In the genomic region with DNA sequence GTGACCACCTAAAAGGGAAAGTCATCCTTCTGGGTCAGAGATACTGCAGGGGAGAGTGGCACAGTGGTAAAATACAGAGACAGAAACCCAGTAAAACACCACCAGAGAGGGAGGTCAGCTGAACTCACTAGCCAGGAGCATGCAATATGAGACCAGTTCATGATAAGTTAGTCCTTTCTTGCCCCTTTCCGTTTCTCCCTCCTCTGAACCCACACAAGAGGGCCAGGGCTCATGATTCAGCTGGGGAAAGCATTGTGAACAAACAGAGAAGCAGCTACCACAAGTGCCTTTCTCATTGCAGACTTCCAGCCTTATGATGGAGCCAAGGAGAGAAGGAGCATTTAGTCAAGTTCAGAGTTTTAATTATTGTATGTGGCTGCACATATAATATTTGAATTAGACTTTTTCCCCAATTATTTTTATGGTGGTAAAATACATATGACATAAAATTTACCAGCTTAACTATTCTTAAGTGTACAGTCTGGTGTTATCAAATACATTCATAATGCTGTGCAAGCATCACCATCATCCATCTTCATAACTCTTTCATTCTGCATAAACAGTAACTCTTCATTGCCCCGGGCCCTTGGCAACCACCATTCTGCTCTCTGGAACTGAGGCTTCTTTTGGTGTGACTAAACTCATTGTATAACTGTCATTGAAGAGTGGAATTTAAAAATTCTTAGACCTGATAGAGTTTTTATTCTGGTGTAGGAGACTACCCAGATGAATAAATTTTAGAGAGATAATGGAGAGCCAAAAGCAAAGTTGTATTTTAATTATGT, we compare ENCODE assay signal across 22 cellular contexts.
A peak's percentile ranks its signal among the peaks of the same experiment; 100 is the strongest.
DNase-seq lines count a peak whose midpoint lies in the region; ATAC-seq and TF ChIP-seq lines count a peak whose summit lies in the region.
"Had no signal": no experiment of that assay in that cellular context is flagged by ENCODE, and none has a peak within 500 bp of the region (broad histone marks: within the 10 kb centered on the region; RNA-seq: fewer than 3 reads in every experiment).

No MANE protein-coding gene starts in this region.

- H3K9ac ChIP-seq in neural progenitor cell = no peak overlapping the region
- H3K9ac ChIP-seq: SK-N-SH had no signal

- no peaks in the 10 kb centered on the region for H3F3A ChIP-seq in neural progenitor cell (ENCODE audit: low read depth)

- ATAC-seq in GM21619 (IDR thresholded peaks at IDR 0.05; ENCODE audit: unreplicated experiment) = no peak
- ATAC-seq: A549, K562, Panc1 had no signal

- peak overlapping the region; percentile 22 for H3K27ac Mint-ChIP-seq in neural progenitor cell
- H3K27ac Mint-ChIP-seq: B cell, CD14-positive monocyte had no signal

- H3K36me3 ChIP-seq in neural progenitor cell = no peaks in the 10 kb centered on the region

- H3K4me3 Mint-ChIP-seq in neural progenitor cell = no peak overlapping the region
- H3K4me3 Mint-ChIP-seq: B cell, CD14-positive monocyte had no signal

- no peaks in the 10 kb centered on the region for H3K4me1 Mint-ChIP-seq in neural progenitor cell
- H3K4me1 Mint-ChIP-seq: B cell, CD14-positive monocyte had no signal

- H3K4me1 ChIP-seq in neural progenitor cell = no peaks in the 10 kb centered on the region
- H3K4me1 ChIP-seq: A549 had no signal

- H3K4me2 ChIP-seq in neural progenitor cell = no peak overlapping the region
- H3K4me2 ChIP-seq: A549, SK-N-SH had no signal

- DNase-seq in EL = peak; percentile 27
- DNase-seq in HT1080 (ENCODE audit: low read depth) = peak; percentile 27
- DNase-seq in astrocyte of the hippocampus (ENCODE audit: low read depth, low spot score) = peak; percentile 51
- DNase-seq in neural progenitor cell (ENCODE audit: low spot score) = no peak
- no peak for DNase-seq in GM13977 (ENCODE audit: low spot score)
- no peak for DNase-seq in GM03348 (ENCODE audit: low spot score)
- DNase-seq: DMS53, MM.1S, NCI-H1048, NCI-H1417 treated with DMSO at 0.1 percent for 48 hours, NCI-H187 treated with DMSO at 0.1 percent for 48 hours, NCI-H2107, NCI-H510A, NCI-H748 treated with DMSO at 0.1 percent for 48 hours, SIG-M5, SK-N-SH had no signal

- in situ Hi-C loops in GM13977 (cut with MboI; ENCODE audit: low pct_unique_long_range_greater_than_20kb, low sequenced_read_pairs, unreplicated experiment) = no loop called here

- H3K27me3 ChIP-seq in neural progenitor cell = no peaks in the 10 kb centered on the region

- H3K79me2 ChIP-seq in neural progenitor cell (ENCODE audit: low read depth) = no peaks in the 10 kb centered on the region

- no peak overlapping the region for H3K4me3 ChIP-seq in neural progenitor cell
- H3K4me3 ChIP-seq: A549, K562 had no signal

- no peaks in the 10 kb centered on the region for H3K36me3 Mint-ChIP-seq in neural progenitor cell
- H3K36me3 Mint-ChIP-seq: CD14-positive monocyte had no signal

- H2AFZ ChIP-seq in neural progenitor cell (replicated peaks) = no peak overlapping the region

- H3K9me3 Mint-ChIP-seq in neural progenitor cell = no peaks in the 10 kb centered on the region

- TF ChIP-seq CTCF in neural progenitor cell (IDR thresholded peaks at IDR 0.05) (no peak), GM13977 (IDR thresholded peaks at IDR 0.05; ENCODE audit: extremely low read depth, insufficient read depth, missing control alignments) (no peak)

- no peaks in the 10 kb centered on the region for H4K20me1 ChIP-seq in neural progenitor cell (ENCODE audit: low read depth)

- no peak overlapping the region for H3K27ac ChIP-seq in neural progenitor cell
- H3K27ac ChIP-seq: A549 had no signal

- no peaks in the 10 kb centered on the region for H3K27me3 Mint-ChIP-seq in neural progenitor cell (ENCODE audit: insufficient read depth, low read depth)

- no peaks in the 10 kb centered on the region for H3K9me3 ChIP-seq in neural progenitor cell (ENCODE audit: low read depth)
- H3K9me3 ChIP-seq: A549, SK-N-SH had no signal

Comparison
In these comparisons a context has a peak if more than half of its experiments do, and no peak if none do; other contexts are left out.
1. DNase-seq: peak in EL (single experiment), HT1080 (single experiment) and astrocyte of the hippocampus (single experiment); none in neural progenitor cell (single experiment), GM13977 (single experiment) and GM03348 (single experiment).